Comparison of ENCODE assay signal across 18 cellular contexts in the genomic region with DNA sequence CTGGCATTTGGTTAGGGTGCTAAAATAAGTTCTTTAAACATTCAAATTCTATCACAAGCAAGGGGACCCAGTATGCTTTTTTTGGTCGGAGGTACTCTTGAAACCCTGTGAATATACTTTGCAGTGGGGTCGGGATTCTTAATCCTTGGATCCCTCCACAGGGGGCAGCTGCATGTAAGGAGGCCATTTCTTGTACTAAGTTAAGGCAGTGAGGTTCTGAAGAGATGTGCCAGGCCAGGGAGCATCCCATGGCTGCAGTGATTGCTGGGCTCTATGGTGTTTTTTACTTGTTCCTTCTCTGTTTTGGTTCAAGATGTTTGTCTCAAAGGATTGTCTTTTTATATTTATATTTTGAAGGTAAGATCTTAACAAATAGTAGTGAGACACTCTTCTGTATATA. TPM values are rescaled to one million over a fixed set of nuclear protein-coding genes. Genes with fewer than 3 reads are reported as not detected.
DNase-seq lines count a peak whose midpoint lies in the region; ATAC-seq and TF ChIP-seq lines count a peak whose summit lies in the region.
"Had no signal": no experiment of that assay in that cellular context is flagged by ENCODE, and none has a peak within 500 bp of the region (broad histone marks: within the 10 kb centered on the region; RNA-seq: fewer than 3 reads in every experiment).

No MANE protein-coding gene starts in this region.

- H3K27me3 Mint-ChIP-seq in MCF 10A (ENCODE audit: insufficient read depth, unreplicated experiment), result no peaks in the 10 kb centered on the region
- no peaks in the 10 kb centered on the region for H3K27me3 Mint-ChIP-seq in effector memory CD8-positive, alpha-beta T cell
- H3K27me3 Mint-ChIP-seq: CD4-positive, alpha-beta T cell had no signal

- 100% methylated on average over 2 of the region's 2 CpGs for WGBS in mammary epithelial cell (ENCODE audit: low coverage, missing lambda C conversion rate)
- WGBS in thyroid gland, 2 donors, result 91 to 94% methylated on average over 2 of the region's 2 CpGs
- WGBS in esophagus squamous epithelium, 2 donors, result 85 to 87% methylated on average over 2 of the region's 2 CpGs

- H3K4me3 Mint-ChIP-seq in MCF 10A (ENCODE audit: unreplicated experiment), result no peak overlapping the region
- H3K4me3 Mint-ChIP-seq in effector memory CD8-positive, alpha-beta T cell, result no peak overlapping the region
- H3K4me3 Mint-ChIP-seq: CD4-positive, alpha-beta T cell; neural crest cell had no signal

- H3K4me1 Mint-ChIP-seq in MCF 10A (ENCODE audit: insufficient read depth, unreplicated experiment), result peaks cover 21% of the 10 kb centered on the region
- peaks cover 23 to 47% of the 10 kb centered on the region in 2 donors for H3K4me1 Mint-ChIP-seq in effector memory CD8-positive, alpha-beta T cell (ENCODE audit: low read depth in 2 of 2)

- H3K27me3 ChIP-seq in mammary epithelial cell (ENCODE audit: insufficient read depth, low read length) (no peaks in the 10 kb centered on the region), KMS-11 (ENCODE audit: insufficient read depth, low read depth) (no peaks in the 10 kb centered on the region), thyroid gland (no peaks in the 10 kb centered on the region), esophagus squamous epithelium (no peaks in the 10 kb centered on the region)
- H3K27me3 ChIP-seq: tibial artery had no signal

- BruUV-seq in MCF 10A (replicated peaks; lab: Mats Ljungman, UMichigan), result no TSS peak
- BruUV-seq in mammary epithelial cell (replicated peaks; lab: Mats Ljungman, UMichigan), result no TSS peak
- BruUV-seq in OCI-LY7 (replicated peaks; lab: Mats Ljungman, UMichigan), result no TSS peak

- CTCF ChIA-PET in MCF 10A (lab: Yijun Ruan, JAX) (interaction anchor here (0.6 to 12.5 kb wide), 20 partner anchors 8 to 260 kb away, joined by 3 to 248 read pairs (median 4); no protein-coding TSS in a partner anchor), mammary epithelial cell (lab: Charles Lee; ENCODE audit: low non-redundant PET) (interaction anchor here (1.0 kb wide), 1 partner anchor 88 kb away, joined by 8 read pairs; no protein-coding TSS in a partner anchor), OCI-LY7 (lab: Charles Lee; ENCODE audit: unreplicated experiment) (interaction anchor here (0.9 kb wide), 1 partner anchor 88 kb away, joined by 5 read pairs; no protein-coding TSS in a partner anchor)

- peaks cover 76% of the 10 kb centered on the region for H3K36me3 Mint-ChIP-seq in MCF 10A (ENCODE audit: insufficient read depth, unreplicated experiment)
- peaks cover 64% of the 10 kb centered on the region for H3K36me3 Mint-ChIP-seq in effector memory CD8-positive, alpha-beta T cell (ENCODE audit: insufficient read depth)

- no peaks in the 10 kb centered on the region for H3K9me3 Mint-ChIP-seq in MCF 10A (ENCODE audit: unreplicated experiment)
- no peaks in the 10 kb centered on the region for H3K9me3 Mint-ChIP-seq in effector memory CD8-positive, alpha-beta T cell
- H3K9me3 Mint-ChIP-seq: CD4-positive, alpha-beta T cell; neural crest cell had no signal

- POLR2A ChIA-PET in MCF 10A (lab: Yijun Ruan, JAX) (interaction anchor here (0.5 to 2.3 kb wide), 9 partner anchors 8 to 121 kb away, joined by 3 to 11 read pairs (median 3); no protein-coding TSS in a partner anchor), OCI-LY7 (lab: Charles Lee) (interaction anchor here (1.4 to 4.7 kb wide), 2 partner anchors 9 to 87 kb away, joined by 3 to 23 read pairs; no protein-coding TSS in a partner anchor)

- H3K4me3 ChIP-seq in mammary epithelial cell (replicated peaks in 1 of 3; ENCODE audit: insufficient read depth in 1 of 3, low read depth in 2 of 3, low read length in 3 of 3), result no peak overlapping the region
- no peak overlapping the region for H3K4me3 ChIP-seq in KMS-11 (IDR thresholded peaks at IDR 0.05; ENCODE audit: insufficient read depth, low read depth, low read length)
- no peak overlapping the region for H3K4me3 ChIP-seq in thyroid gland (replicated peaks in 1 of 3)
- no peak overlapping the region for H3K4me3 ChIP-seq in esophagus squamous epithelium
- H3K4me3 ChIP-seq in OCI-LY7 (ENCODE audit: low read depth, low read length, poor library complexity, severe bottlenecking), result no peak overlapping the region
- H3K4me3 ChIP-seq: prostate gland, tibial artery had no signal

- H3K9me3 ChIP-seq in mammary epithelial cell (replicated peaks; ENCODE audit: insufficient read depth, low read length), result no peaks in the 10 kb centered on the region
- H3K9me3 ChIP-seq in thyroid gland, result no peaks in the 10 kb centered on the region
- H3K9me3 ChIP-seq in esophagus squamous epithelium, result no peaks in the 10 kb centered on the region
- H3K9me3 ChIP-seq in OCI-LY7 (ENCODE audit: low read length), result no peaks in the 10 kb centered on the region
- H3K9me3 ChIP-seq: prostate gland, tibial artery had no signal

- TF ChIP-seq POLR2A in thyroid gland (IDR thresholded peaks at IDR 0.05), result no peak
- no peak for TF ChIP-seq POLR2A in esophagus squamous epithelium (IDR thresholded peaks at IDR 0.05)

- H3K36me3 ChIP-seq in mammary epithelial cell (ENCODE audit: insufficient read depth, low read length) (peaks cover 45% of the 10 kb centered on the region), KMS-11 (ENCODE audit: insufficient read depth) (0 out of 2 replicates have a peak, but pooled peaks cover 4% of the 10 kb centered on the region), thyroid gland (peaks cover 0 to 5% of the 10 kb centered on the region in 2 donors), esophagus squamous epithelium (peaks cover 0 to 83% (median 9%) of the 10 kb centered on the region in 3 donors), OCI-LY7 (ENCODE audit: insufficient read depth, low read length) (peaks cover 97% of the 10 kb centered on the region)

- H3K9me2 ChIP-seq in OCI-LY7 (ENCODE audit: insufficient read depth, low read length), result no peaks in the 10 kb centered on the region

- H2AFZ ChIP-seq in mammary epithelial cell (ENCODE audit: low read depth, low read length), result no peak overlapping the region
- H2AFZ ChIP-seq in KMS-11 (ENCODE audit: low read depth), result no peak overlapping the region
- H2AFZ ChIP-seq in OCI-LY7 (ENCODE audit: low read length), result no peak overlapping the region

- H3K4me1 ChIP-seq in mammary epithelial cell (ENCODE audit: insufficient read depth, low read length) (peaks cover 9% of the 10 kb centered on the region), KMS-11 (ENCODE audit: low read depth, poor library complexity, severe bottlenecking) (peaks cover 97% of the 10 kb centered on the region), thyroid gland (peaks cover 19 to 43% of the 10 kb centered on the region in 2 donors), esophagus squamous epithelium (peaks cover 0 to 36% (median 0%) of the 10 kb centered on the region in 3 donors), OCI-LY7 (ENCODE audit: insufficient read depth, low read length, poor library complexity, severe bottlenecking) (peaks cover 36% of the 10 kb centered on the region)

- H3K4me2 ChIP-seq in mammary epithelial cell (ENCODE audit: insufficient read depth, low read depth, low read length) (no peak overlapping the region), KMS-11 (peak overlapping the region; percentile 58; the same call in 1 of the 2 replicates), OCI-LY7 (ENCODE audit: low read length) (no peak overlapping the region)

- dilution Hi-C loops in mammary epithelial cell (cut with HindIII; ENCODE audit: low sequenced_read_pairs), result no loop called here

- intact Hi-C loops in MCF 10A (cut with micrococcal nuclease) (loop anchor here (5.0 kb wide), 1 partner anchor 47 kb away; no protein-coding TSS in a partner anchor), mammary epithelial cell (cut with micrococcal nuclease) (loop anchor here (5.0 kb wide), 2 partner anchors 47 to 112 kb away; no protein-coding TSS in a partner anchor), thyroid gland (cut with DNase I) (no loop called here), esophagus squamous epithelium (cut with DNase I) (no loop called here), OCI-LY7 (cut with micrococcal nuclease; ENCODE audit: unreplicated experiment) (no loop called here)

- TF ChIP-seq CTCF in MCF 10A (IDR thresholded peaks at IDR 0.05; ENCODE audit: unreplicated experiment) (no peak), mammary epithelial cell (conservative IDR thresholded peaks at IDR 0.05 in 1 of 2, IDR thresholded peaks at IDR 0.05 in 1 of 2; ENCODE audit: extremely low read depth in 1 of 2, insufficient read depth in 1 of 2, low read depth in 1 of 2, low read length in 2 of 2) (no peak), KMS-11 (conservative IDR thresholded peaks at IDR 0.05; ENCODE audit: low read depth, low read length) (no peak), thyroid gland (IDR thresholded peaks at IDR 0.05) (no peak), esophagus squamous epithelium (IDR thresholded peaks at IDR 0.05) (no peak), OCI-LY7 (conservative IDR thresholded peaks at IDR 0.05; ENCODE audit: low read length) (no peak)

- H4K20me1 ChIP-seq in mammary epithelial cell (ENCODE audit: insufficient read depth, low read length) (no peaks in the 10 kb centered on the region), KMS-11 (ENCODE audit: insufficient read depth) (peaks cover 9% of the 10 kb centered on the region), OCI-LY7 (ENCODE audit: insufficient read depth, low read length) (peaks cover 5% of the 10 kb centered on the region; the same call in 1 of the 2 replicates)

- H3K27ac ChIP-seq in mammary epithelial cell (ENCODE audit: insufficient read depth, low read depth, low read length), result no peak overlapping the region
- H3K27ac ChIP-seq in KMS-11, result peak overlapping the region; percentile 15; the same call in 1 of the 2 replicates
- peak overlapping the region in 2 of 3 donors; percentile 53 to 73 for H3K27ac ChIP-seq in thyroid gland
- H3K27ac ChIP-seq in esophagus squamous epithelium, result no peak overlapping the region
- H3K27ac ChIP-seq in OCI-LY7 (ENCODE audit: low read depth, low read length, poor library complexity, severe bottlenecking), result no peak overlapping the region
- H3K27ac ChIP-seq: prostate gland had no signal

- DNase-seq in MCF 10A (ENCODE audit: unreplicated experiment), result no peak
- DNase-seq in mammary epithelial cell, result no peak
- DNase-seq in effector memory CD8-positive, alpha-beta T cell, result no peak
- DNase-seq in thyroid gland, result no peak
- no peak for DNase-seq in EL
- DNase-seq in esophagus squamous epithelium (lab: John Stamatoyannopoulos, UW), result no peak
- DNase-seq in OCI-LY7 (ENCODE audit: low spot score), result no peak
- DNase-seq: activated naive CD4-positive, alpha-beta T cell treated with Interleukin-2 at 50 U/mL for 16 hours; CD4-positive, alpha-beta T cell; effector memory CD4-positive, alpha-beta T cell; GF-D8; NCI-H187; NCI-H345; stimulated activated naive CD4-positive, alpha-beta T cell; tibial artery had no signal

- H3K9ac ChIP-seq in mammary epithelial cell (ENCODE audit: insufficient read depth, low read length) (no peak overlapping the region), KMS-11 (no peak overlapping the region)

- no peak for ATAC-seq in effector memory CD8-positive, alpha-beta T cell (replicated peaks)

- H3K27ac Mint-ChIP-seq in MCF 10A (ENCODE audit: low read depth, unreplicated experiment), result peak overlapping the region; percentile 24
- peak overlapping the region; percentile 62 to 75 for H3K27ac Mint-ChIP-seq in effector memory CD8-positive, alpha-beta T cell

- in situ Hi-C loops in mammary epithelial cell (cut with MboI; ENCODE audit: low sequenced_read_pairs in 2 of 2), result no loop called here

- peaks cover 70% of the 10 kb centered on the region for H3K79me2 ChIP-seq in mammary epithelial cell (ENCODE audit: insufficient read depth, low read length)
- peaks cover 69% of the 10 kb centered on the region for H3K79me2 ChIP-seq in KMS-11 (ENCODE audit: insufficient read depth, low read depth)
- peaks cover 62% of the 10 kb centered on the region for H3K79me2 ChIP-seq in OCI-LY7 (ENCODE audit: insufficient read depth, low read depth, low read length)

RNA-seq across cellular contexts. Expression of gene TOP1, which starts 50.4 kb away (rescaled TPM):
- total RNA-seq in MCF 10A (2022) (141 and 174 TPM in 2 replicates), mammary epithelial cell (10 to 100 TPM; 13.2 to 92.0 TPM), thyroid gland (10 to 100 TPM; 31.3 to 46.3 (median 41.4) TPM), esophagus squamous epithelium (10 to 100 TPM; 23.1 to 49.9 (median 31.6) TPM), OCI-LY7 (2022) (168 and 200 TPM in 2 replicates)
- 10.6 TPM for polyA plus RNA-seq in mammary epithelial cell
- 21.7 TPM for polyA minus RNA-seq in mammary epithelial cell
- total RNA-seq in OCI-LY7 (2014; rRNA removed; shearing (Covaris generic)), result 44.6 and 53.0 TPM in 2 replicates

RNA-seq across cellular contexts. Expression of gene PLCG1, which starts 58.3 kb away (rescaled TPM):
- total RNA-seq in MCF 10A (2022), result 33.2 and 48.1 TPM in 2 replicates
- total RNA-seq in mammary epithelial cell, result 10 to 100 TPM; 74.3 to 75.8 TPM
- 34.9 TPM for polyA plus RNA-seq in mammary epithelial cell
- polyA minus RNA-seq in mammary epithelial cell, result 170 TPM
- total RNA-seq in thyroid gland, result 100 to 1,000 TPM; 146 to 252 (median 164) TPM
- total RNA-seq in esophagus squamous epithelium, result 10 to 100 TPM; 30.4 to 84.7 (median 47.8) TPM
- 92.6 and 103 TPM in 2 replicates for total RNA-seq in OCI-LY7 (2014; rRNA removed; shearing (Covaris generic))
- 121 TPM in 2 replicates for total RNA-seq in OCI-LY7 (2022)

Comparison
In these comparisons a context has a peak if more than half of its experiments do, and no peak if none do; other contexts are left out.
1. H3K27ac ChIP-seq: peak in KMS-11 (single experiment) and thyroid gland (2 of 3); none in mammary epithelial cell (single experiment), esophagus squamous epithelium (0 of 4) and OCI-LY7 (single experiment).
2. intact Hi-C loops: an anchor here in MCF 10A (5.0 kb wide) and mammary epithelial cell (5.0 kb wide); none called in thyroid gland, esophagus squamous epithelium and OCI-LY7.